ENCODE assay signal across 1 cellular context in genomic region chr15:100833432-100834389, GRCh38.
TF ChIP-seq lines count a peak whose summit lies in the region.

No MANE protein-coding gene starts in this region.

TF ChIP-seq in IMR-90, 13 proteins besides CTCF, POLR2A, EP300 and RAD21:
- TF ChIP-seq ELK1 (IDR thresholded peaks at IDR 0.05; ENCODE audit: borderline replicate concordance, low read depth, low read length), result no peak
- TF ChIP-seq MXI1 (IDR thresholded peaks at IDR 0.05; ENCODE audit: borderline replicate concordance, low read depth, low read length), result no peak
- TF ChIP-seq MAFK (IDR thresholded peaks at IDR 0.05; ENCODE audit: low read depth, low read length), result no peak
- TF ChIP-seq RCOR1 (IDR thresholded peaks at IDR 0.05; ENCODE audit: insufficient replicate concordance, low read length), result no peak
- TF ChIP-seq RFX5 (IDR thresholded peaks at IDR 0.05; ENCODE audit: low read depth, low read length), result no peak
- no peak for TF ChIP-seq CEBPB (IDR thresholded peaks at IDR 0.05; ENCODE audit: low read depth, low read length)
- TF ChIP-seq USF2 (IDR thresholded peaks at IDR 0.05; ENCODE audit: low read depth, low read length), result no peak
- no peak for TF ChIP-seq FOS (IDR thresholded peaks at IDR 0.05; ENCODE audit: low read depth, low read length)
- no peak for TF ChIP-seq NFE2L2 (IDR thresholded peaks at IDR 0.05; ENCODE audit: low read depth, low read length)
- TF ChIP-seq CHD1 (IDR thresholded peaks at IDR 0.05; ENCODE audit: low read depth, low read length), result no peak
